In the genomic region with DNA sequence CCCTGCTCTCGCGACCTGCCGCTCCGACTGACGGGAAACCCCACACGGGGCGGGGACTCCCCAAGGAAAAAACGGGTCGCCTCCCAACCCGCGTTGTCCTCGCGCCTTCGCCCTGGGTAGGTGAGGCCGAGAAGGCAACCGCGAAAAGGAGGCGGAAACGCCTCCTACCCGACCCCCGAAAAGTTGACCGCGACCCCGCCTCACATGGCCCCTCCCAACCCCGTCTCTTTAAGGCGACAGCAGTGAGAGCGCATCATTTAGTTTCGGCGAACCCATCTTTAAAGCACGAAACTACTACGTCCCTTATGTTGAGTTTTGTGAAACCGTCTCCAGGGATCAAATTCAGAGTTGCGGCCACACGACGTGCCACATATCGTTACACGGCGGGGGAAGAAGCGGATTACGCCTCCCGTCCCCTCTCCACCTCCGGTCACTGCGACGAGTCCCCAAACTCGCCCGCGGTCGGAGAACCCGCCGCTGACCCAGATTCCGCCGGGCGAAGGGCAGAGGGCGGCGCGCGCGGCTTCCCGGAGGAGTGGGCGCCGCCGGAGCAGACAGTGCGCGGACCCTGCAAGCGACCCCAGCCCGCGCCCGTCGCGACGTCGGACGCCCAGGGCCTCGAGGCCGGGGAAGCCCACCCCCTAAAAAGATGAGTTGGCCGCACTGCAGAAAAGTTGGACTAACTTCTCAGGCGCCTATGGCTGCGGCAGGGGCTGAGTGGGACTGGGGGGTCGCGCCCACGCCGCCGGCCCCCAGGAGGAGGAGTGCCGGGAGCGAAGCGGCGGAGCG, we compare ENCODE assay signal across 8 cellular contexts. TPM values are rescaled to one million over a fixed set of nuclear protein-coding genes. Genes with fewer than 3 reads are reported as not detected.
DNase-seq lines count a peak whose midpoint lies in the region; ATAC-seq, FAIRE-seq and TF ChIP-seq lines count a peak whose summit lies in the region.

No MANE protein-coding gene starts in this region.

- H3K27ac ChIP-seq in A549 (peak overlapping the region; percentile 87 to 98), duodenal mucosa (ENCODE audit: low read depth, low read length) (peak overlapping the region; percentile 95), lung (ENCODE audit: low read depth in 1 of 2, low read length in 1 of 2) (peak overlapping the region; percentile 94 to 98)

- H3K36me3 ChIP-seq in duodenal mucosa (ENCODE audit: control insufficient read depth in 1 of 2, insufficient read depth in 2 of 2, low read length in 2 of 2): no peaks in the 10 kb centered on the region
- peaks cover 0 to 3% of the 10 kb centered on the region in 2 donors for H3K36me3 ChIP-seq in lung (ENCODE audit: control insufficient read depth in 2 of 2, insufficient read depth in 2 of 2, low read length in 2 of 2)

- 2% methylated on average over 80 of the region's 88 CpGs for WGBS in A549 (ENCODE audit: missing lambda C conversion rate)
- WGBS in lung, 2 donors: 0 to 1% methylated on average over 74 to 88 of the region's 88 CpGs

- CTCF ChIA-PET in A549 (lab: Yijun Ruan, JAX): interaction anchor here (0.5 to 0.9 kb wide), 3 partner anchors 21 to 1133 kb away, joined by 3 read pairs; no protein-coding TSS in a partner anchor

- TF ChIP-seq CTCF in A549 (IDR thresholded peaks at IDR 0.05): no peak; the same call in 2 of the 3 replicates
- no peak for TF ChIP-seq CTCF in lung (IDR thresholded peaks at IDR 0.05; ENCODE audit: control extremely low read depth, extremely low read depth)

- peak overlapping the region; percentile 89 for H3K4me2 ChIP-seq in A549

- peak; percentile 2 for TF ChIP-seq POLR2A in A549 (IDR thresholded peaks at IDR 0.05; ENCODE audit: low read length)

- H3K9ac ChIP-seq in duodenal mucosa (ENCODE audit: low read depth in 1 of 2, low read length in 2 of 2): peak overlapping the region; percentile 91

- TF ChIP-seq EP300 in A549 (IDR thresholded peaks at IDR 0.05): no peak

- DNase-seq in A549 (ENCODE audit: low read depth in 1 of 2, low spot score in 1 of 2) (peak; percentile 79 to 87), NCI-H526 (lab: John Stamatoyannopoulos, UW) (peak; percentile 84 to 85), lung (ENCODE audit: low spot score) (peak; percentile 78)
- DNase-seq in activated CD4-positive, alpha-beta T cell treated with anti-CD3 and anti-CD28 coated beads, Interleukin-2, amount 50 U/mL, for 4 hours: peak; percentile 80 to 81
- peak; percentile 79 to 86 (median 80) for DNase-seq in stimulated activated CD4-positive, alpha-beta T cell treated with anti-CD3 and anti-CD28 coated beads, TNF-alpha, amount 100 ng/mL, for 48 hours (ENCODE audit: low read depth in 3 of 3)

- H3K4me3 ChIP-seq in A549: peak overlapping the region; percentile 77
- peak overlapping the region; percentile 83 to 99 for H3K4me3 ChIP-seq in duodenal mucosa (ENCODE audit: low read depth in 1 of 2, low read length in 2 of 2)
- peak overlapping the region; percentile 79 for H3K4me3 ChIP-seq in lung

- POLR2A ChIA-PET in A549 (lab: Yijun Ruan, JAX): interaction anchor here (0.6 to 1.0 kb wide), 4 partner anchors 10 to 395 kb away, joined by 3 read pairs; a partner anchor contains a TSS

- H3K4me1 ChIP-seq in A549 (peaks cover 15% of the 10 kb centered on the region), duodenal mucosa (ENCODE audit: control insufficient read depth in 1 of 2, insufficient read depth in 2 of 2, low read length in 2 of 2) (peaks cover 5 to 12% of the 10 kb centered on the region in 2 donors), lung (ENCODE audit: control insufficient read depth in 2 of 2, insufficient read depth in 2 of 2, low read length in 2 of 2) (peaks cover 0 to 6% of the 10 kb centered on the region in 2 donors)

- no peak for FAIRE-seq in A549 (lab: Jason Lieb, UNC)

- ATAC-seq in A549: peak; percentile 62 to 73
- peak; percentile 46 for ATAC-seq in GM18511 (IDR thresholded peaks at IDR 0.05; ENCODE audit: unreplicated experiment)
- ATAC-seq in HG03064 (IDR thresholded peaks at IDR 0.05; ENCODE audit: low read depth, unreplicated experiment): peak; percentile 46
- ATAC-seq in lung (ENCODE audit: insufficient read depth, low FRiP score): peak; percentile 58

- H3K9me3 ChIP-seq in A549 (no peaks in the 10 kb centered on the region), duodenal mucosa (ENCODE audit: control insufficient read depth in 1 of 2, low read length in 2 of 2) (no peaks in the 10 kb centered on the region), lung (ENCODE audit: control insufficient read depth in 2 of 2, insufficient read depth in 1 of 2, low read length in 1 of 2) (no peaks in the 10 kb centered on the region)

- no peak for TF ChIP-seq RAD21 in A549 (conservative IDR thresholded peaks at IDR 0.05 in 1 of 2, IDR thresholded peaks at IDR 0.05 in 1 of 2)

- no peaks in the 10 kb centered on the region for H3K27me3 ChIP-seq in duodenal mucosa (ENCODE audit: control insufficient read depth in 1 of 2, insufficient read depth in 2 of 2, low read length in 2 of 2)
- H3K27me3 ChIP-seq in lung (ENCODE audit: control insufficient read depth, insufficient read depth): no peaks in the 10 kb centered on the region

TF ChIP-seq in A549, 52 proteins besides CTCF, POLR2A, EP300 and RAD21 (continues in another document):
- TF ChIP-seq MAZ (IDR thresholded peaks at IDR 0.05; ENCODE audit: borderline replicate concordance, low read depth, low read length): no peak
- TF ChIP-seq FOSL2 (IDR thresholded peaks at IDR 0.05): no peak
- no peak for TF ChIP-seq FOSL2 (CRISPR knock-in tag; IDR thresholded peaks at IDR 0.05)
- TF ChIP-seq ZSCAN20 (CRISPR knock-in tag; IDR thresholded peaks at IDR 0.05): no peak
- TF ChIP-seq CBX2 (IDR thresholded peaks at IDR 0.05; ENCODE audit: borderline replicate concordance, low read depth): no peak
- no peak for TF ChIP-seq CBX8 (IDR thresholded peaks at IDR 0.05)
- TF ChIP-seq CHD2 (IDR thresholded peaks at IDR 0.05; ENCODE audit: low read length, partially characterized antibody): peak; percentile 34
- TF ChIP-seq PHF8 (IDR thresholded peaks at IDR 0.05; ENCODE audit: borderline replicate concordance, low read depth): peak; percentile 24; the same call in 1 of the 2 replicates
- TF ChIP-seq, protein P1, sequence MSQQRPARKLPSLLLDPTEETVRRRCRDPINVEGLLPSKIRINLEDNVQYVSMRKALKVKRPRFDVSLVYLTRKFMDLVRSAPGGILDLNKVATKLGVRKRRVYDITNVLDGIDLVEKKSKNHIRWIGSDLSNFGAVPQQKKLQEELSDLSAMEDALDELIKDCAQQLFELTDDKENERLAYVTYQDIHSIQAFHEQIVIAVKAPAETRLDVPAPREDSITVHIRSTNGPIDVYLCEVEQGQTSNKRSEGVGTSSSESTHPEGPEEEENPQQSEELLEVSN (IDR thresholded peaks at IDR 0.05; ENCODE audit: borderline replicate concordance, low read depth): peak; percentile 50
- TF ChIP-seq ZNF302 (CRISPR knock-in tag; IDR thresholded peaks at IDR 0.05): no peak

RNA-seq across cellular contexts. Expression of a gene that starts 1.1 kb away (rescaled TPM):
- 31.7 and 60.0 TPM in 2 replicates for polyA plus RNA-seq in A549 (2011; rRNA removed)
- polyA plus RNA-seq in A549 (2012; cell fraction: cytosol; rRNA removed): 12.2 and 12.5 TPM in 2 replicates
- polyA plus RNA-seq in A549 (2012; cell fraction: nucleus; rRNA removed): 2.2 and 5.2 TPM in 2 replicates
- 109 to 128 TPM (median 115 TPM) in 3 replicates for polyA plus RNA-seq in A549 (2017; fragmentation: RNase III; extraction: RNeasy Plus Mini Kit Qiagen cat#74134 plus additional on column Dnase treatment)
- polyA minus RNA-seq in A549 (2011; rRNA and poly(A)+ RNA removed): 18.6 and 22.1 TPM in 2 replicates
- total RNA-seq in lung: 10 to 100 TPM; 28.6 to 37.7 TPM
- polyA plus RNA-seq in lung: 10 to 100 TPM; 20.8 to 39.1 TPM

RNA-seq across cellular contexts. Expression of a gene that starts 22.7 kb away (rescaled TPM):
- not detected in 2 replicates for polyA plus RNA-seq in A549 (2011; rRNA removed)
- polyA plus RNA-seq in A549 (2012; cell fraction: cytosol; rRNA removed): not detected in 2 replicates
- polyA plus RNA-seq in A549 (2012; cell fraction: nucleus; rRNA removed): not detected in 2 replicates
- not detected in 3 replicates for polyA plus RNA-seq in A549 (2017; fragmentation: RNase III; extraction: RNeasy Plus Mini Kit Qiagen cat#74134 plus additional on column Dnase treatment)
- not detected in 2 replicates for polyA minus RNA-seq in A549 (2011; rRNA and poly(A)+ RNA removed)
- total RNA-seq in lung: under 1 TPM; 0.14 to 0.40 TPM
- polyA plus RNA-seq in lung: under 1 TPM; 0.19 to 0.30 TPM

RNA-seq across cellular contexts. Expression of a gene that starts 34.0 kb away (rescaled TPM):
- polyA plus RNA-seq in A549 (2011; rRNA removed) (118 and 119 TPM in 2 replicates), A549 (2017; fragmentation: RNase III; extraction: RNeasy Plus Mini Kit Qiagen cat#74134 plus additional on column Dnase treatment) (99.4 to 111 TPM (median 109 TPM) in 3 replicates), lung (100 to 1,000 TPM; 128 to 164 TPM)
- 113 and 155 TPM in 2 replicates for polyA plus RNA-seq in A549 (2012; cell fraction: cytosol; rRNA removed)
- 79.0 and 114 TPM in 2 replicates for polyA plus RNA-seq in A549 (2012; cell fraction: nucleus; rRNA removed)
- 121 and 133 TPM in 2 replicates for polyA minus RNA-seq in A549 (2011; rRNA and poly(A)+ RNA removed)
- 100 to 1,000 TPM in 1 of 2 donors, 10 to 100 TPM in 1; 95.0 to 142 TPM for total RNA-seq in lung

RNA-seq across cellular contexts. Expression of a gene that starts 37.7 kb away (rescaled TPM):
- polyA plus RNA-seq in A549 (2011; rRNA removed) (0.16 and 0.19 TPM in 2 replicates), A549 (2017; fragmentation: RNase III; extraction: RNeasy Plus Mini Kit Qiagen cat#74134 plus additional on column Dnase treatment) (0.12 to 0.21 TPM (median 0.12 TPM) in 3 replicates), lung (10 to 100 TPM in 1 of 2 donors, 1 to 10 TPM in 1; 9.7 to 21.3 TPM)
- 0.11 and 0.14 TPM in 2 replicates for polyA plus RNA-seq in A549 (2012; cell fraction: cytosol; rRNA removed)
- 0.06 and 0.10 TPM in 2 replicates for polyA plus RNA-seq in A549 (2012; cell fraction: nucleus; rRNA removed)
- polyA minus RNA-seq in A549 (2011; rRNA and poly(A)+ RNA removed): not detected in 2 replicates
- total RNA-seq in lung: 10 to 100 TPM in 1 of 2 donors, 1 to 10 TPM in 1; 7.0 to 39.6 TPM

RNA-seq across cellular contexts. Expression of a gene that starts 47.5 kb away (rescaled TPM):
- polyA plus RNA-seq in A549 (2011; rRNA removed) (1.3 and 1.4 TPM in 2 replicates), A549 (2017; fragmentation: RNase III; extraction: RNeasy Plus Mini Kit Qiagen cat#74134 plus additional on column Dnase treatment) (0.28 to 0.59 TPM (median 0.48 TPM) in 3 replicates), lung (1 to 10 TPM; 3.4 to 8.0 TPM)
- 0.49 and 0.66 TPM in 2 replicates for polyA plus RNA-seq in A549 (2012; cell fraction: cytosol; rRNA removed)
- polyA plus RNA-seq in A549 (2012; cell fraction: nucleus; rRNA removed): 0.85 and 2.1 TPM in 2 replicates
- polyA minus RNA-seq in A549 (2011; rRNA and poly(A)+ RNA removed): 1.4 and 1.8 TPM in 2 replicates
- 1 to 10 TPM; 1.3 to 6.5 TPM for total RNA-seq in lung

Comparison
In these comparisons a context has a peak if more than half of its experiments do, and no peak if none do; other contexts are left out.
1. Peak in every context shown above with its lines: DNase-seq, ATAC-seq, H3K4me3 ChIP-seq and H3K27ac ChIP-seq.